Comparison of ENCODE assay signal across 1 cellular context in genomic region chr5:171852255-171852681, GRCh38.
TF ChIP-seq lines count a peak whose summit lies in the region.

No MANE protein-coding gene starts in this region.

TF ChIP-seq in H1, 55 proteins besides CTCF, POLR2A, EP300 and RAD21 (continued from another document):
- TF ChIP-seq TCF12 (IDR thresholded peaks at IDR 0.05; ENCODE audit: low read depth, low read length): no peak
- TF ChIP-seq RFX5 (IDR thresholded peaks at IDR 0.05; ENCODE audit: borderline replicate concordance, low read depth, low read length): no peak
- TF ChIP-seq BCL11A (IDR thresholded peaks at IDR 0.05; ENCODE audit: low read depth in 2 of 2, low read length in 2 of 2): no peak
- no peak for TF ChIP-seq JUND (IDR thresholded peaks at IDR 0.05; ENCODE audit: low read length)
- 0 out of 2 replicates have a peak, but pooled peaks have one; percentile 21 for TF ChIP-seq MAX (IDR thresholded peaks at IDR 0.05)
- peak; percentile 58 for TF ChIP-seq SP1 (IDR thresholded peaks at IDR 0.05; ENCODE audit: low read depth, low read length)
- TF ChIP-seq NANOG (IDR thresholded peaks at IDR 0.05; ENCODE audit: insufficient read depth, low read depth, low read length, poor library complexity, severe bottlenecking): no peak
- no peak for TF ChIP-seq TAF7 (optimal IDR thresholded peaks at IDR 0.05; ENCODE audit: borderline replicate concordance, low read depth, low read length)
- TF ChIP-seq JUN (IDR thresholded peaks at IDR 0.05; ENCODE audit: low read depth, low read length): no peak
- TF ChIP-seq USF2 (IDR thresholded peaks at IDR 0.05; ENCODE audit: low read length): no peak
- no peak for TF ChIP-seq YY1 (IDR thresholded peaks at IDR 0.05; ENCODE audit: low read depth, low read length)
- no peak for TF ChIP-seq POLR2AphosphoS5 (IDR thresholded peaks at IDR 0.05; ENCODE audit: low read depth, low read length)
- no peak for TF ChIP-seq SIN3A (conservative IDR thresholded peaks at IDR 0.05 in 1 of 2, IDR thresholded peaks at IDR 0.05 in 1 of 2; ENCODE audit: low read depth in 1 of 2, low read length in 2 of 2)
- peak; percentile 47; the same call in 1 of the 2 replicates for TF ChIP-seq BACH1 (IDR thresholded peaks at IDR 0.05; ENCODE audit: low read length)
- TF ChIP-seq BRCA1 (IDR thresholded peaks at IDR 0.05; ENCODE audit: low read depth, low read length): no peak
- no peak for TF ChIP-seq CEBPB (IDR thresholded peaks at IDR 0.05; ENCODE audit: low read depth, low read length)
- TF ChIP-seq KDM1A (IDR thresholded peaks at IDR 0.05; ENCODE audit: borderline replicate concordance, low read length): no peak
- TF ChIP-seq CBX5 (IDR thresholded peaks at IDR 0.05; ENCODE audit: low read depth, low read length): no peak
- no peak for TF ChIP-seq RBBP5 (IDR thresholded peaks at IDR 0.05; ENCODE audit: borderline replicate concordance, low read depth, low read length)
- TF ChIP-seq SRF (IDR thresholded peaks at IDR 0.05; ENCODE audit: low read depth, low read length): no peak
- TF ChIP-seq GTF2F1 (IDR thresholded peaks at IDR 0.05; ENCODE audit: borderline replicate concordance, low read depth, low read length): no peak
- no peak for TF ChIP-seq HDAC6 (IDR thresholded peaks at IDR 0.05; ENCODE audit: low read depth, low read length)
- TF ChIP-seq HDAC2 (IDR thresholded peaks at IDR 0.05; ENCODE audit: borderline replicate concordance in 1 of 2, low read depth in 2 of 2, low read length in 2 of 2): no peak
- no peak for TF ChIP-seq CREB1 (IDR thresholded peaks at IDR 0.05)
- peak; percentile 37; the same call in 1 of the 2 replicates for TF ChIP-seq E2F6 (IDR thresholded peaks at IDR 0.05)
